ENCODE assay signal across 11 cellular contexts in the genomic region with DNA sequence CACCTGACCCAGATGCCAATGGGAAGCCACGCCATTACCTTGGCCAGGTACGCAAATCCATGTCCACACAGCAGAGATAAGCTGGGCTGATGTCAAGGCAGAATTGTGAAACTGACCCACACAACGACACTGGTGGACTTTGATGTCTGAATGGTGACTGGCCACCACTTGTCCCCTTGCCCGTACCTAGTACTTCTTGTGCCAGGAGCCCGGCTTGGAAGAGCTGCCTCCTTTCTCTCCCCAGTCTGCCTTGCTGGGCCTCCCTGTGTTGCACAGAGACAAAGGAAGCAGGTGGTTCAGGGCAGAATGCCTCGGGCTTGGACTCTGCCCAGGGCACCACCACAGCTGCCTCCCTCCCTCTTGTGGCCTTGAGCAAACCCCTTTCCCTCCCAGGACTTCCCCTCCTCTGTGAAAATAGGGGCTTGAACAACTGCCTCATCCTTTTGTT. TPM values are rescaled to one million over a fixed set of nuclear protein-coding genes. Genes with fewer than 3 reads are reported as not detected.
A peak's percentile ranks its signal among the peaks of the same experiment; 100 is the strongest.
DNase-seq lines count a peak whose midpoint lies in the region; ATAC-seq and TF ChIP-seq lines count a peak whose summit lies in the region.
"Had no signal": no experiment of that assay in that cellular context is flagged by ENCODE, and none has a peak within 500 bp of the region (broad histone marks: within the 10 kb centered on the region; RNA-seq: fewer than 3 reads in every experiment).

No MANE protein-coding gene starts in this region.

- H3K9me3 Mint-ChIP-seq in effector memory CD8-positive, alpha-beta T cell: no peaks in the 10 kb centered on the region

- H3K27ac Mint-ChIP-seq in effector memory CD8-positive, alpha-beta T cell: peak overlapping the region in 1 of 2 donors; percentile 44

- peak overlapping the region in 3 of 4 donors; percentile 34 to 91 (median 36) for H3K27ac ChIP-seq in upper lobe of left lung

- H3K27me3 Mint-ChIP-seq in effector memory CD8-positive, alpha-beta T cell: no peaks in the 10 kb centered on the region
- H3K27me3 Mint-ChIP-seq: activated CD4-positive, alpha-beta T cell treated with anti-CD3 and anti-CD28 coated beads for 36 hours; activated naive CD8-positive, alpha-beta T cell had no signal

- no peak overlapping the region for H3K4me3 Mint-ChIP-seq in effector memory CD8-positive, alpha-beta T cell
- H3K4me3 Mint-ChIP-seq: activated CD4-positive, alpha-beta T cell treated with anti-CD3 and anti-CD28 coated beads for 36 hours had no signal

- TF ChIP-seq CTCF in astrocyte of the spinal cord (IDR thresholded peaks at IDR 0.05; ENCODE audit: low read depth, low read length) (no peak), upper lobe of left lung (IDR thresholded peaks at IDR 0.05) (no peak)

- TF ChIP-seq EP300 in upper lobe of left lung (IDR thresholded peaks at IDR 0.05): no peak

- peak; percentile 22 for DNase-seq in Right ventricle myocardium superior
- DNase-seq in left ventricle myocardium superior: no peak
- peak; percentile 33 for DNase-seq in astrocyte of the spinal cord (ENCODE audit: low read depth, low spot score)
- peak; percentile 44 to 59 for DNase-seq in lung microvascular endothelial cell (ENCODE audit: low read depth in 2 of 2)
- no peak for DNase-seq in upper lobe of left lung
- DNase-seq in activated CD4-positive, alpha-beta T cell treated with anti-CD3 and anti-CD28 coated beads for 1 hour: no peak
- no peak for DNase-seq in effector memory CD8-positive, alpha-beta T cell
- DNase-seq in kidney glomerular epithelial cell (lab: John Stamatoyannopoulos, UW): no peak
- DNase-seq: MM.1S had no signal

- 59 to 62% methylated on average over 6 of the region's 6 CpGs for WGBS in upper lobe of left lung, 2 donors

- no peaks in the 10 kb centered on the region for H3K9me3 ChIP-seq in upper lobe of left lung

- ATAC-seq in Right ventricle myocardium superior (ENCODE audit: poor library complexity): no peak
- no peak for ATAC-seq in left ventricle myocardium superior
- no peak for ATAC-seq in upper lobe of left lung (ENCODE audit: low FRiP score in 2 of 2)
- no peak for ATAC-seq in effector memory CD8-positive, alpha-beta T cell (replicated peaks)

- peaks cover 35 to 86% (median 78%) of the 10 kb centered on the region in 4 donors for H3K36me3 ChIP-seq in upper lobe of left lung

- peaks cover 35 to 54% (median 46%) of the 10 kb centered on the region in 4 donors for H3K4me1 ChIP-seq in upper lobe of left lung

- intact Hi-C loops in Right ventricle myocardium superior (cut with DNase I) (no loop called here), left ventricle myocardium superior (cut with micrococcal nuclease) (no loop called here)

- H3K36me3 Mint-ChIP-seq in effector memory CD8-positive, alpha-beta T cell (ENCODE audit: insufficient read depth): peaks cover 59% of the 10 kb centered on the region

- in situ Hi-C loops in astrocyte of the spinal cord (cut with HindIII; ENCODE audit: low sequenced_read_pairs): no loop called here

- H3K27me3 ChIP-seq in upper lobe of left lung: no peaks in the 10 kb centered on the region

- no peak for TF ChIP-seq POLR2A in upper lobe of left lung (IDR thresholded peaks at IDR 0.05)

- H3K4me1 Mint-ChIP-seq in effector memory CD8-positive, alpha-beta T cell (ENCODE audit: low read depth in 2 of 2): peaks cover 11 to 17% of the 10 kb centered on the region in 2 donors

- H3K4me3 ChIP-seq in astrocyte of the spinal cord (ENCODE audit: low read depth, low read length) (no peak overlapping the region), upper lobe of left lung (no peak overlapping the region)

RNA-seq across cellular contexts. Expression of gene PTGES2, which starts 23.3 kb away (rescaled TPM):
- total RNA-seq in Right ventricle myocardium superior (155 TPM), left ventricle myocardium superior (157 TPM), lung microvascular endothelial cell (62.5 and 67.8 TPM in 2 replicates), upper lobe of left lung (100 to 1,000 TPM in 1 of 6 donors, 10 to 100 TPM in 5; 45.9 to 116 (median 61.1) TPM)

RNA-seq across cellular contexts. Expression of gene SLC25A25, which starts 36.2 kb away (rescaled TPM):
- total RNA-seq in Right ventricle myocardium superior (5.0 TPM), left ventricle myocardium superior (4.8 TPM), lung microvascular endothelial cell (27.5 and 78.2 TPM in 2 replicates), upper lobe of left lung (10 to 100 TPM; 23.6 to 40.2 (median 33.7) TPM)

RNA-seq across cellular contexts. Expression of gene NAIF1, which starts 37.1 kb away (rescaled TPM):
- total RNA-seq in Right ventricle myocardium superior: 4.5 TPM
- 4.7 TPM for total RNA-seq in left ventricle myocardium superior
- total RNA-seq in lung microvascular endothelial cell: 6.5 and 12.5 TPM in 2 replicates
- total RNA-seq in upper lobe of left lung: 10 to 100 TPM in 5 of 6 donors, 1 to 10 TPM in 1; 8.0 to 37.7 (median 13.0) TPM

RNA-seq across cellular contexts. Expression of gene LCN2, which starts 45.1 kb away (rescaled TPM):
- total RNA-seq in Right ventricle myocardium superior: not detected
- total RNA-seq in left ventricle myocardium superior: 0.32 TPM
- total RNA-seq in lung microvascular endothelial cell: not detected in 2 replicates
- 100 to 1,000 TPM in 2 of 6 donors, 10 to 100 TPM in 3, 1 to 10 TPM in 1; 9.0 to 193 (median 38.2) TPM for total RNA-seq in upper lobe of left lung
- total RNA-seq: activated CD4-positive, alpha-beta T cell treated with anti-CD3 and anti-CD28 coated beads for 36 hours had no signal

RNA-seq across cellular contexts. Expression of gene BBLN, which starts 55.9 kb away (rescaled TPM):
- total RNA-seq in Right ventricle myocardium superior (31.3 TPM), left ventricle myocardium superior (41.7 TPM), lung microvascular endothelial cell (31.8 and 48.2 TPM in 2 replicates), upper lobe of left lung (100 to 1,000 TPM in 3 of 6 donors, 10 to 100 TPM in 3; 62.4 to 204 (median 102) TPM)

Comparison
In these comparisons a context has a peak if more than half of its experiments do, and no peak if none do; other contexts are left out.
1. DNase-seq: peak in Right ventricle myocardium superior (single experiment), astrocyte of the spinal cord (single experiment) and lung microvascular endothelial cell (2 of 2); none in left ventricle myocardium superior (single experiment), upper lobe of left lung (0 of 2), activated CD4-positive, alpha-beta T cell treated with anti-CD3 and anti-CD28 coated beads for 1 hour (single experiment), effector memory CD8-positive, alpha-beta T cell (0 of 3) and kidney glomerular epithelial cell (single experiment).